Comparison of ENCODE assay signal across 12 cellular contexts in the genomic region with DNA sequence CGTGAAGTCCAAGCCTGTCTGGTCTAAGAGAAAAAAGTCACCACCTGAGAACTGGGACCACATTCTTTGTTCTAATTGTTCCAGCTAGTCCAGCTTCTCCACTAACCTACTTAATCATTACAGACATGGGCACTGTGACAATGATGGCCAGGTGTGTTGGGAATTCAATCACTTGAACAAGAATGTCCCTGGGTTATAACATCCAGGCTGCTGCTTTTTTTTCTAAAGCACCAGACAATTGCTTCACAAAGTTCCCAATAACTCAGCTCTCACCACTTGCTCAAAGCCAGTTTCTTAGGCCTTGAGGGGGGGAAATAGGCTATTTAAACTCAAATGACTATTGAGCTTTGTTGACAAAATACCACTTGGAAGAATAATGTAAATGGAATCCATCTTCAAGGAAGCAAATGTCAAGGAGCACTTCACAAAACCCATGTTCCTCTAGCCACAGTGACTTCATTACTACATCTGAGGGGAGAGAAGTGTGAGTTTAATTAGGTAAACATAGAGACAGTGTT.
DNase-seq lines count a peak whose midpoint lies in the region; ATAC-seq and TF ChIP-seq lines count a peak whose summit lies in the region.
"Had no signal": no experiment of that assay in that cellular context is flagged by ENCODE, and none has a peak within 500 bp of the region (broad histone marks: within the 10 kb centered on the region; RNA-seq: fewer than 3 reads in every experiment).

No MANE protein-coding gene starts in this region.

- TF ChIP-seq POLR2A in breast epithelium (IDR thresholded peaks at IDR 0.05) (no peak), gastroesophageal sphincter (IDR thresholded peaks at IDR 0.05) (no peak)

- no peak for DNase-seq in breast epithelium (ENCODE audit: low spot score in 2 of 2)
- DNase-seq in MCF 10A (ENCODE audit: unreplicated experiment) = no peak
- no peak for DNase-seq in RWPE2 (ENCODE audit: low spot score)
- DNase-seq in upper lobe of right lung = no peak
- no peak for DNase-seq in posterior cingulate gyrus
- DNase-seq in mucosa of descending colon = no peak
- DNase-seq: NCI-H524 treated with DMSO at 0.1 percent for 48 hours, spleen had no signal

- CTCF ChIA-PET in MCF 10A (lab: Yijun Ruan, JAX) = interaction anchor here (1.8 kb wide), 1 partner anchor 17 kb away, joined by 11 read pairs; no protein-coding TSS in a partner anchor

- H3K27ac ChIP-seq in breast epithelium (peak overlapping the region; percentile 60 to 75), RWPE2 (ENCODE audit: poor library complexity, severe bottlenecking) (peak overlapping the region; percentile 90), gastroesophageal sphincter (peak overlapping the region; percentile 9 to 66 (median 61)), upper lobe of right lung (no peak overlapping the region)

- TF ChIP-seq CTCF in breast epithelium (IDR thresholded peaks at IDR 0.05) (no peak), MCF 10A (IDR thresholded peaks at IDR 0.05; ENCODE audit: unreplicated experiment) (no peak), RWPE2 (IDR thresholded peaks at IDR 0.05; ENCODE audit: poor library complexity, severe bottlenecking) (no peak), gastroesophageal sphincter (IDR thresholded peaks at IDR 0.05) (no peak), upper lobe of right lung (IDR thresholded peaks at IDR 0.05) (no peak), mucosa of descending colon (IDR thresholded peaks at IDR 0.05) (no peak)

- no peak for TF ChIP-seq EP300 in gastroesophageal sphincter (IDR thresholded peaks at IDR 0.05)

- POLR2A ChIA-PET in MCF 10A (lab: Yijun Ruan, JAX) = interaction anchor here (1.1 kb wide), 1 partner anchor 17 kb away, joined by 3 read pairs; no protein-coding TSS in a partner anchor

- H3K27me3 ChIP-seq in breast epithelium = no peaks in the 10 kb centered on the region
- H3K27me3 ChIP-seq in RWPE2 (ENCODE audit: insufficient read depth, poor library complexity, severe bottlenecking) = no peaks in the 10 kb centered on the region
- no peaks in the 10 kb centered on the region for H3K27me3 ChIP-seq in gastroesophageal sphincter
- H3K27me3 ChIP-seq in upper lobe of right lung = no peaks in the 10 kb centered on the region
- H3K27me3 ChIP-seq: spleen had no signal

- intact Hi-C loops in breast epithelium (cut with DNase I; ENCODE audit: low total_unique reads) (no loop called here), MCF 10A (cut with micrococcal nuclease) (no loop called here), upper lobe of right lung (cut with DNase I) (no loop called here), posterior cingulate gyrus (cut with DNase I) (no loop called here), mucosa of descending colon (cut with DNase I, micrococcal nuclease) (no loop called here)

- 0 to 40% methylated on average over 1 of the region's 1 CpG for WGBS in gastroesophageal sphincter (ENCODE audit: low coverage in 1 of 2), 2 donors

- H3K9me3 ChIP-seq in breast epithelium (no peaks in the 10 kb centered on the region), RWPE2 (ENCODE audit: severe bottlenecking) (no peaks in the 10 kb centered on the region), gastroesophageal sphincter (no peaks in the 10 kb centered on the region), upper lobe of right lung (no peaks in the 10 kb centered on the region), mucosa of descending colon (no peaks in the 10 kb centered on the region)
- H3K9me3 ChIP-seq: spleen had no signal

- H3K4me1 ChIP-seq in breast epithelium (no peaks in the 10 kb centered on the region), RWPE2 (ENCODE audit: insufficient read depth, poor library complexity, severe bottlenecking) (peaks cover 40% of the 10 kb centered on the region), gastroesophageal sphincter (peaks cover 19 to 66% (median 29%) of the 10 kb centered on the region in 3 donors), upper lobe of right lung (peaks cover 20% of the 10 kb centered on the region), mucosa of descending colon (ENCODE audit: low read depth) (peaks cover 6% of the 10 kb centered on the region)

- H3K36me3 Mint-ChIP-seq in MCF 10A (ENCODE audit: insufficient read depth, unreplicated experiment) = no peaks in the 10 kb centered on the region

- H3K36me3 ChIP-seq in breast epithelium = no peaks in the 10 kb centered on the region
- no peaks in the 10 kb centered on the region for H3K36me3 ChIP-seq in RWPE2 (ENCODE audit: low read depth)
- H3K36me3 ChIP-seq in gastroesophageal sphincter = no peaks in the 10 kb centered on the region
- H3K36me3 ChIP-seq in upper lobe of right lung = no peaks in the 10 kb centered on the region
- no peaks in the 10 kb centered on the region for H3K36me3 ChIP-seq in mucosa of descending colon (ENCODE audit: low read depth)
- H3K36me3 ChIP-seq: spleen had no signal

- H3K9me3 Mint-ChIP-seq in MCF 10A (ENCODE audit: unreplicated experiment) = no peaks in the 10 kb centered on the region
- H3K9me3 Mint-ChIP-seq: activated B cell treated with CpG ODN at 0.5 μM for 24 hours had no signal

- no peak overlapping the region for H3K27ac Mint-ChIP-seq in MCF 10A (ENCODE audit: low read depth, unreplicated experiment)
- H3K27ac Mint-ChIP-seq: activated B cell treated with CpG ODN at 0.5 μM for 24 hours had no signal

- H3K4me3 Mint-ChIP-seq in MCF 10A (ENCODE audit: unreplicated experiment) = no peak overlapping the region
- H3K4me3 Mint-ChIP-seq: activated B cell treated with CpG ODN at 0.5 μM for 24 hours; CD8-positive, alpha-beta memory T cell had no signal

- no peaks in the 10 kb centered on the region for H3K27me3 Mint-ChIP-seq in MCF 10A (ENCODE audit: insufficient read depth, unreplicated experiment)
- H3K27me3 Mint-ChIP-seq: activated B cell treated with CpG ODN at 0.5 μM for 24 hours had no signal

- H3K4me1 Mint-ChIP-seq in MCF 10A (ENCODE audit: insufficient read depth, unreplicated experiment) = peaks cover 17% of the 10 kb centered on the region

- ATAC-seq in RWPE2 (ENCODE audit: low read depth) (no peak), gastroesophageal sphincter (no peak), upper lobe of right lung (peak; percentile 52), HG03097 (IDR thresholded peaks at IDR 0.05; ENCODE audit: low FRiP score, unreplicated experiment) (no peak), mucosa of descending colon (no peak)

- no TSS peak for BruUV-seq in MCF 10A (replicated peaks; lab: Mats Ljungman, UMichigan)

- no peak overlapping the region for H3K4me3 ChIP-seq in breast epithelium
- no peak overlapping the region for H3K4me3 ChIP-seq in RWPE2 (ENCODE audit: severe bottlenecking)
- no peak overlapping the region for H3K4me3 ChIP-seq in gastroesophageal sphincter
- H3K4me3 ChIP-seq in upper lobe of right lung = no peak overlapping the region
- no peak overlapping the region for H3K4me3 ChIP-seq in mucosa of descending colon
- H3K4me3 ChIP-seq: spleen had no signal
